9 cellular contexts compared by ENCODE assay signal in genomic region chr4:185792384-185793146, GRCh38. TPM values are rescaled to one million over a fixed set of nuclear protein-coding genes. Genes with fewer than 3 reads are reported as not detected.
A peak's percentile ranks its signal among the peaks of the same experiment; 100 is the strongest.
DNase-seq lines count a peak whose midpoint lies in the region; ATAC-seq and TF ChIP-seq lines count a peak whose summit lies in the region.
"Had no signal": no experiment of that assay in that cellular context is flagged by ENCODE, and none has a peak within 500 bp of the region (broad histone marks: within the 10 kb centered on the region; RNA-seq: fewer than 3 reads in every experiment).

No MANE protein-coding gene starts in this region.

- H2AFZ ChIP-seq in GM23338: no peak overlapping the region

- no peaks in the 10 kb centered on the region for H3K9me3 Mint-ChIP-seq in GM23338
- H3K9me3 Mint-ChIP-seq in CD4-positive, alpha-beta memory T cell: peaks cover 0 to 1% (median 0%) of the 10 kb centered on the region in 8 donors

- H3K27ac ChIP-seq in brain microvascular endothelial cell (peak overlapping the region; percentile 96), GM23338 (ENCODE audit: low read depth) (no peak overlapping the region), WERI-Rb-1 (no peak overlapping the region)
- H3K27ac ChIP-seq in CD4-positive, alpha-beta memory T cell (ENCODE audit: low read depth, low read length): no peak overlapping the region

- no peaks in the 10 kb centered on the region for H3K36me3 Mint-ChIP-seq in GM23338 (ENCODE audit: low read depth)
- H3K36me3 Mint-ChIP-seq in CD4-positive, alpha-beta memory T cell: no peaks in the 10 kb centered on the region

- H3K9me3 ChIP-seq in CD4-positive, alpha-beta memory T cell (ENCODE audit: control insufficient read depth in 1 of 2, low read length in 2 of 2): no peaks in the 10 kb centered on the region
- no peaks in the 10 kb centered on the region for H3K9me3 ChIP-seq in WERI-Rb-1 (ENCODE audit: severe bottlenecking)

- H3F3A ChIP-seq in GM23338 (replicated peaks; ENCODE audit: low read depth): no peaks in the 10 kb centered on the region

- H3K4me1 Mint-ChIP-seq in GM23338: peaks cover 5% of the 10 kb centered on the region; the same call in 2 of the 3 replicates
- H3K4me1 Mint-ChIP-seq in CD4-positive, alpha-beta memory T cell: no peaks in the 10 kb centered on the region

- peak; percentile 75 for DNase-seq in AG08395 (ENCODE audit: low spot score)
- DNase-seq in HS-27A (ENCODE audit: low read depth): peak; percentile 84
- DNase-seq in brain microvascular endothelial cell: peak; percentile 99
- peak; percentile 18 for DNase-seq in medulla oblongata (ENCODE audit: extremely low spot score)
- no peak for DNase-seq in GM23338 (ENCODE audit: low spot score)
- DNase-seq in CD4-positive, alpha-beta memory T cell: no peak
- no peak for DNase-seq in WERI-Rb-1
- DNase-seq: activated CD8-positive, alpha-beta T cell treated with anti-CD3 and anti-CD28 coated beads, Interleukin-2, amount 10 ng/mL, durations not matched to agents 7 days and 5 days had no signal

- POLR2A ChIA-PET in CD4-positive, alpha-beta memory T cell (lab: Charles Lee; ENCODE audit: partially characterized antibody): no interaction called here

- ATAC-seq in GM23338 (no peak), GM21786 (IDR thresholded peaks at IDR 0.05; ENCODE audit: unreplicated experiment) (no peak)
- ATAC-seq: activated CD8-positive, alpha-beta T cell treated with anti-CD3 and anti-CD28 coated beads, Interleukin-2, amount 10 ng/mL, durations not matched to agents 7 days and 5 days had no signal

- intact Hi-C loops in CD4-positive, alpha-beta memory T cell (cut with micrococcal nuclease): no loop called here

- CTCF ChIA-PET in CD4-positive, alpha-beta memory T cell (lab: Charles Lee; ENCODE audit: partially characterized antibody): no interaction called here

- H3K4me3 ChIP-seq in brain microvascular endothelial cell (ENCODE audit: low read depth, low read length): no peak overlapping the region
- no peak overlapping the region for H3K4me3 ChIP-seq in GM23338
- H3K4me3 ChIP-seq in CD4-positive, alpha-beta memory T cell (ENCODE audit: low read length in 2 of 2): no peak overlapping the region
- no peak overlapping the region for H3K4me3 ChIP-seq in WERI-Rb-1 (ENCODE audit: low read depth, low read length)

- H3K27ac Mint-ChIP-seq in GM23338: no peak overlapping the region
- H3K27ac Mint-ChIP-seq in CD4-positive, alpha-beta memory T cell: no peak overlapping the region
- H3K27ac Mint-ChIP-seq: activated CD8-positive, alpha-beta T cell treated with anti-CD3 and anti-CD28 coated beads, Interleukin-2, amount 10 ng/mL, durations not matched to agents 7 days and 5 days had no signal

- no peaks in the 10 kb centered on the region for H3K79me2 ChIP-seq in GM23338 (replicated peaks; ENCODE audit: insufficient read depth)

- no peaks in the 10 kb centered on the region for H3K4me1 ChIP-seq in GM23338 (ENCODE audit: insufficient read depth)
- H3K4me1 ChIP-seq in CD4-positive, alpha-beta memory T cell (ENCODE audit: insufficient read depth, low read length): no peaks in the 10 kb centered on the region

- no peaks in the 10 kb centered on the region for H4K20me1 ChIP-seq in GM23338 (replicated peaks; ENCODE audit: insufficient read depth)

- in situ Hi-C loops in brain microvascular endothelial cell (cut with HindIII; ENCODE audit: low pct_ligation_motif_present, low sequenced_read_pairs): no loop called here

- peaks cover 4% of the 10 kb centered on the region for H3K27me3 Mint-ChIP-seq in GM23338 (ENCODE audit: insufficient read depth, low read depth, poor library complexity)
- peaks cover under 1 to 6% of the 10 kb centered on the region in 2 donors for H3K27me3 Mint-ChIP-seq in CD4-positive, alpha-beta memory T cell

- H3K27me3 ChIP-seq in brain microvascular endothelial cell (replicated peaks): no peaks in the 10 kb centered on the region
- H3K27me3 ChIP-seq in GM23338 (ENCODE audit: insufficient read depth): no peaks in the 10 kb centered on the region
- H3K27me3 ChIP-seq in CD4-positive, alpha-beta memory T cell (ENCODE audit: insufficient read depth, low read length): no peaks in the 10 kb centered on the region
- no peaks in the 10 kb centered on the region for H3K27me3 ChIP-seq in WERI-Rb-1 (ENCODE audit: insufficient read depth, low read depth, severe bottlenecking)

- H3K9me2 ChIP-seq in GM23338 (ENCODE audit: insufficient read depth): no peaks in the 10 kb centered on the region

- TF ChIP-seq CTCF in brain microvascular endothelial cell (IDR thresholded peaks at IDR 0.05; ENCODE audit: low read depth, low read length, missing control alignments) (no peak), GM23338 (conservative IDR thresholded peaks at IDR 0.05; ENCODE audit: low read depth in 2 of 2) (no peak), WERI-Rb-1 (IDR thresholded peaks at IDR 0.05; ENCODE audit: low read depth, low read length) (no peak)

- H3K36me3 ChIP-seq in brain microvascular endothelial cell (replicated peaks): no peaks in the 10 kb centered on the region
- H3K36me3 ChIP-seq in GM23338 (ENCODE audit: insufficient read depth): no peaks in the 10 kb centered on the region
- no peaks in the 10 kb centered on the region for H3K36me3 ChIP-seq in CD4-positive, alpha-beta memory T cell (ENCODE audit: insufficient read depth, low read length)
- H3K36me3 ChIP-seq in WERI-Rb-1: no peaks in the 10 kb centered on the region

- H3K4me2 ChIP-seq in GM23338: no peak overlapping the region

- H3K4me3 Mint-ChIP-seq in GM23338: no peak overlapping the region
- H3K4me3 Mint-ChIP-seq in CD4-positive, alpha-beta memory T cell: no peak overlapping the region
- H3K4me3 Mint-ChIP-seq: activated CD8-positive, alpha-beta T cell treated with anti-CD3 and anti-CD28 coated beads, Interleukin-2, amount 10 ng/mL, durations not matched to agents 7 days and 5 days had no signal

TF ChIP-seq in GM23338, 12 proteins besides CTCF, POLR2A, EP300 and RAD21 (continues in another document):
- no peak for TF ChIP-seq REST (IDR thresholded peaks at IDR 0.05; ENCODE audit: unreplicated experiment)
- TF ChIP-seq POLR2AphosphoS5 (IDR thresholded peaks at IDR 0.05; ENCODE audit: low read depth): no peak
- no peak for TF ChIP-seq NANOG (IDR thresholded peaks at IDR 0.05; ENCODE audit: borderline replicate concordance)
- no peak for TF ChIP-seq STAT1 (IDR thresholded peaks at IDR 0.05; ENCODE audit: unreplicated experiment)
- no peak for TF ChIP-seq EZH2phosphoT487 (IDR thresholded peaks at IDR 0.05; ENCODE audit: unreplicated experiment)
- no peak for TF ChIP-seq CREB1 (CRISPR knock-in tag; IDR thresholded peaks at IDR 0.05; ENCODE audit: low read depth)
- no peak for TF ChIP-seq EZH2 (IDR thresholded peaks at IDR 0.05; ENCODE audit: low read depth, unreplicated experiment)

RNA-seq across cellular contexts. Expression of gene SORBS2, which starts 19.4 kb away (rescaled TPM):
- total RNA-seq in GM23338 (2014; rRNA removed; shearing (Covaris generic)): 17.8 and 24.6 TPM in 2 replicates
- 23.2 and 27.6 TPM in 2 replicates for polyA plus RNA-seq in GM23338 (2016; fragmentation: Nextera tagmentation; extraction: Ambion mirVana)
- total RNA-seq in CD4-positive, alpha-beta memory T cell: not detected
- not detected for polyA plus RNA-seq in CD4-positive, alpha-beta memory T cell
- total RNA-seq: activated CD8-positive, alpha-beta T cell treated with anti-CD3 and anti-CD28 coated beads, Interleukin-2, amount 10 ng/mL, durations not matched to agents 7 days and 5 days had no signal

Comparison
In these comparisons a context has a peak if more than half of its experiments do, and no peak if none do; other contexts are left out.
1. DNase-seq: peak in AG08395 (single experiment), HS-27A (single experiment), brain microvascular endothelial cell (single experiment) and medulla oblongata (single experiment); none in GM23338 (single experiment), CD4-positive, alpha-beta memory T cell (0 of 5) and WERI-Rb-1 (single experiment).
2. RNA of gene SORBS2, which starts 19.4 kb away (total RNA-seq): 17.8 to 24.6 TPM in GM23338; not detected in CD4-positive, alpha-beta memory T cell; every median in the first group is over 10 times any median in the second.